3 cellular contexts compared by ENCODE assay signal in the genomic region with DNA sequence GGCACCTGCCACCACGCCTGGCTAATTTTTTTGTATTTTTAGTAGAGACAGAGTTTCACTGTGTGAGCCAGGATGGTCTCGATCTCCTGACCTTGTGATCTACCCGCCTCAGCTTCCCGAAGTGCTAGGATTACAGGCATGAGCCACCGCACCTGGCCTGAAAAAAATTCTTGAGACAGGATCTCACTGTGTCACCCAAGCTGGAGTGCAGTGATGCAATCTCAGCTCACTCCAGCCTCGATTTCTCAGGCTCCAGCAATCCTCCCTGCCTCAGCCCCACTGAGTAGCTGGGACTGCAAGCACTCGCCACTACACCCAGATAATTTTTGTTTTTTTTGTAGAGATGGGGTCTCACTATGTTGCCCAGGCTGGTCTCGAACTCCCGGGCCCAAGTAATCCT. TPM values are rescaled to one million over a fixed set of nuclear protein-coding genes. Genes with fewer than 3 reads are reported as not detected.
DNase-seq lines count a peak whose midpoint lies in the region; ATAC-seq and TF ChIP-seq lines count a peak whose summit lies in the region.
"Not testable (repeated sequence)": the region's sequence is repeated elsewhere in the genome, so short reads cannot be mapped to it uniquely, and the experiment has no call there.

No MANE protein-coding gene starts in this region.

- not testable (repeated sequence) for H3K27ac ChIP-seq in psoas muscle, gastrocnemius medialis

- H3K4me1 ChIP-seq in psoas muscle, gastrocnemius medialis: not testable (repeated sequence)

- H3K9me3 ChIP-seq in psoas muscle, gastrocnemius medialis: not testable (repeated sequence)

- WGBS in psoas muscle, 3 donors: 76 to 82% (median 78%) methylated on average over 3 to 6 of the region's 9 CpGs

- in situ Hi-C loops in gastrocnemius medialis (cut with MboI; ENCODE audit: low sequenced_read_pairs in 4 of 4): not testable (repeated sequence)

- not testable (repeated sequence) for H3K27me3 ChIP-seq in psoas muscle (ENCODE audit: insufficient read depth in 3 of 3, low read length in 2 of 3); gastrocnemius medialis

- not testable (repeated sequence) for H3K36me3 ChIP-seq in psoas muscle (ENCODE audit: insufficient read depth in 1 of 2, low read depth in 1 of 2); gastrocnemius medialis

- intact Hi-C loops in posterior vena cava (cut with DNase I); psoas muscle (cut with DNase I); gastrocnemius medialis (cut with DNase I; ENCODE audit: low total_unique reads): not testable (repeated sequence)

- not testable (repeated sequence) for H3K4me3 ChIP-seq in psoas muscle, gastrocnemius medialis

- DNase-seq in posterior vena cava (ENCODE audit: low spot score) (peak; percentile 5), gastrocnemius medialis (peak in 1 of 2 donors; percentile 23)
- not testable (repeated sequence) for DNase-seq in psoas muscle

- TF ChIP-seq CTCF in psoas muscle (IDR thresholded peaks at IDR 0.05); gastrocnemius medialis (IDR thresholded peaks at IDR 0.05 in 4 of 5, conservative IDR thresholded peaks at IDR 0.05 in 1 of 5): not testable (repeated sequence)

- ATAC-seq in psoas muscle: peak; percentile 47 to 66 (median 54)
- ATAC-seq in gastrocnemius medialis: peak; percentile 36 to 59

- not testable (repeated sequence) for TF ChIP-seq POLR2A in gastrocnemius medialis (IDR thresholded peaks at IDR 0.05)

RNA-seq across cellular contexts. Expression of a gene that starts 13.0 kb away (rescaled TPM):
- total RNA-seq in posterior vena cava (10 to 100 TPM; 10.7 to 24.8 TPM), psoas muscle (100 to 1,000 TPM; 131 to 255 (median 160) TPM), gastrocnemius medialis (100 to 1,000 TPM; 145 to 334 (median 243) TPM)
- 100 to 1,000 TPM in 1 of 3 donors, 10 to 100 TPM in 1, 1 to 10 TPM in 1; 2.9 to 100 (median 19.7) TPM for polyA plus RNA-seq in psoas muscle

Comparison
In these comparisons a context has a peak if more than half of its experiments do, and no peak if none do; other contexts are left out.
1. RNA of a gene that starts 13.0 kb away (total RNA-seq): 145 to 334 TPM in gastrocnemius medialis and 131 to 255 TPM in psoas muscle; 10.7 to 24.8 TPM in posterior vena cava; every median in the first group is over 4 times any median in the second.